Comparison of ENCODE assay signal across 8 cellular contexts in the genomic region with DNA sequence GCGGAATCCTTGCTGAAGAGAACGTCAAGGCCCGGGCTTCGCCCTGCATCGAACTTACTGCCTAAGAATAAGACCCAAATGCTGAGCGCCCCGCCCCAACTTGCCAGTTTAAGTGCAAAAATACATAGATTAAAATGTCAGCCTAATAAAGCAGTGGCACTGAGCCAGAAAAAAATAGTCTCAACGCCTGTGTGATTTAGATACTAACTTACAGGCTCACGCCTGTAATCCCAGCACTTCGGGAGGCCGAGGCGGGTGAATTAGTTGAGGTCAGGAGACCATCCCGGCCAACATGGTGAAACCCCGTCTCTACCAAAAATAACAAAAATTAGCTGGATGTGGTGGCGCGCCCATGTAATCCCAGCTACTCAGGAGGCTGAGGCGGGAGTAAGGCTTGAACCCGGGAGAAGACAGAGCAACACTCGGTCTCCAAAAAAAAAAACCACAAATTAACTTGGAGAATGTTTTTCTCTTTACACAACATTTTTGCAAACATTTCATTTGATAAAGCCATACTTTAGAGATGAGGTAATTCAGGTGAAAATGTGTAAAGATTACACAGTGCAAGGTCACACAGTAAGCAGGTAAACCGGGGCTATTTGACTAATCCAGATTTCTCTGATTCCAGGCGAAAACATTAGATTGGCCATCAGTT. TPM values are rescaled to one million over a fixed set of nuclear protein-coding genes. Genes with fewer than 3 reads are reported as not detected.
DNase-seq lines count a peak whose midpoint lies in the region; ATAC-seq and TF ChIP-seq lines count a peak whose summit lies in the region.

No MANE protein-coding gene starts in this region.

- H3K4me3 Mint-ChIP-seq in activated T-cell treated with anti-CD3 and anti-CD28 coated beads, Interleukin-2, amount 50 U/mL, for 4 hours = peak overlapping the region; percentile 99
- peak overlapping the region; percentile 100 for H3K4me3 Mint-ChIP-seq in memory B cell

- H3K36me3 ChIP-seq in upper lobe of left lung = no peaks in the 10 kb centered on the region

- TF ChIP-seq POLR2A in upper lobe of left lung (IDR thresholded peaks at IDR 0.05) = no peak

- no peaks in the 10 kb centered on the region for H3K27me3 Mint-ChIP-seq in activated T-cell treated with anti-CD3 and anti-CD28 coated beads, Interleukin-2, amount 50 U/mL, for 4 hours (ENCODE audit: low read depth)
- no peaks in the 10 kb centered on the region for H3K27me3 Mint-ChIP-seq in memory B cell

- H3K4me3 ChIP-seq in upper lobe of left lung = peak overlapping the region; percentile 79 to 93 (median 88)

- no peak for ATAC-seq in activated T-cell treated with anti-CD3 and anti-CD28 coated beads, Interleukin-2, amount 50 U/mL, for 4 hours
- ATAC-seq in memory B cell (ENCODE audit: low read depth) = no peak
- ATAC-seq in upper lobe of left lung (ENCODE audit: low FRiP score in 2 of 2) = no peak

- H3K36me3 Mint-ChIP-seq in activated T-cell treated with anti-CD3 and anti-CD28 coated beads, Interleukin-2, amount 50 U/mL, for 4 hours (ENCODE audit: insufficient read depth) = peaks cover 1% of the 10 kb centered on the region
- H3K36me3 Mint-ChIP-seq in memory B cell = no peaks in the 10 kb centered on the region

- no peaks in the 10 kb centered on the region for H3K27me3 ChIP-seq in upper lobe of left lung

- H3K27ac ChIP-seq in caudate nucleus (ENCODE audit: low read depth, low read length) = peak overlapping the region; percentile 92
- H3K27ac ChIP-seq in upper lobe of left lung = peak overlapping the region; percentile 92 to 99 (median 94)

- TF ChIP-seq CTCF in upper lobe of left lung (IDR thresholded peaks at IDR 0.05) = no peak
- no peak for TF ChIP-seq CTCF in GM10266 (IDR thresholded peaks at IDR 0.05; ENCODE audit: control insufficient read depth, insufficient read depth, low read depth, missing control alignments)

- peaks cover 20 to 36% (median 29%) of the 10 kb centered on the region in 4 donors for H3K4me1 ChIP-seq in upper lobe of left lung

- H3K9me3 Mint-ChIP-seq in activated T-cell treated with anti-CD3 and anti-CD28 coated beads, Interleukin-2, amount 50 U/mL, for 4 hours = no peaks in the 10 kb centered on the region
- H3K9me3 Mint-ChIP-seq in memory B cell = no peaks in the 10 kb centered on the region

- peaks cover 39% of the 10 kb centered on the region for H3K4me1 Mint-ChIP-seq in activated T-cell treated with anti-CD3 and anti-CD28 coated beads, Interleukin-2, amount 50 U/mL, for 4 hours (ENCODE audit: low read depth)
- peaks cover 21% of the 10 kb centered on the region for H3K4me1 Mint-ChIP-seq in memory B cell

- no peak for DNase-seq in activated T-cell treated with anti-CD3 and anti-CD28 coated beads, Interleukin-2, amount 50 U/mL, for 4 hours
- no peak for DNase-seq in activated T-cell treated with anti-CD3 and anti-CD28 coated beads, Interleukin-2, amount 50 U/mL, for 1 hour
- DNase-seq in caudate nucleus (lab: John Stamatoyannopoulos, UW) = peak in 5 of 61 donors; percentile 33 to 75 (median 60)
- no peak for DNase-seq in memory B cell (ENCODE audit: low spot score in 2 of 2)
- DNase-seq in upper lobe of left lung = no peak
- no peak for DNase-seq in HT-29 (ENCODE audit: low spot score)
- no peak for DNase-seq in GM10266 (ENCODE audit: extremely low spot score)
- no peak for DNase-seq in NCI-H1417 treated with DMSO at 0.1 percent for 48 hours (lab: John Stamatoyannopoulos, UW)

- H3K27ac Mint-ChIP-seq in memory B cell = peak overlapping the region; percentile 100

- 34 to 37% methylated on average over 21 of the region's 21 CpGs for WGBS in upper lobe of left lung, 2 donors

- TF ChIP-seq EP300 in upper lobe of left lung (IDR thresholded peaks at IDR 0.05) = no peak

- H3K9me3 ChIP-seq in upper lobe of left lung = no peaks in the 10 kb centered on the region

RNA-seq across cellular contexts. Expression of a gene that starts 1.2 kb away (rescaled TPM):
- total RNA-seq in activated T-cell treated with anti-CD3 and anti-CD28 coated beads, Interleukin-2, amount 50 U/mL, for 4 hours = 10 to 100 TPM; 64.2 to 69.7 (median 69.0) TPM
- total RNA-seq in upper lobe of left lung = 10 to 100 TPM; 60.2 to 81.4 (median 65.8) TPM
- total RNA-seq in HT-29 (2014; rRNA removed; shearing (Covaris generic)) = 23.7 and 23.8 TPM in 2 replicates
